Comparison of ENCODE assay signal across 1 cellular context in the genomic region with DNA sequence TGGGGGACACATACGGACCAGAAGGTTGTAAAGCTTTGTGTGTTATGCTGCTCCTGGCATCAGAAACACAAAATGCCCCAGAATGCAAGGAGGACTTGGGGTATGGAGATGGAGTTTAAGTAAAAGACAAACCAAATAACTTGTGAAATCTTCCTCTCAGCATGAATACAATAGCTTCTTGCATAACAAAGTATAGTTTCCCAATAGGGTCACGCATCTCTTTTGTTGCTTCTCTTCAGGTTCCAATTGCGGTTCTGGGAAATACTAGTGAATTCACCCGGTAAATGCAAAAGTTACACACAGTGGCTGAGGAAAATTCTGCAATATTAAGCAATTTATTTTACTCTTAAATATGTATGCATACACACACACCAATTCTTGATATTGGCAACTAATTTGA.
TF ChIP-seq lines count a peak whose summit lies in the region.

No MANE protein-coding gene starts in this region.

TF ChIP-seq in GM23338, 12 proteins besides CTCF, POLR2A, EP300 and RAD21 (continued from another document):
- TF ChIP-seq, protein P1, sequence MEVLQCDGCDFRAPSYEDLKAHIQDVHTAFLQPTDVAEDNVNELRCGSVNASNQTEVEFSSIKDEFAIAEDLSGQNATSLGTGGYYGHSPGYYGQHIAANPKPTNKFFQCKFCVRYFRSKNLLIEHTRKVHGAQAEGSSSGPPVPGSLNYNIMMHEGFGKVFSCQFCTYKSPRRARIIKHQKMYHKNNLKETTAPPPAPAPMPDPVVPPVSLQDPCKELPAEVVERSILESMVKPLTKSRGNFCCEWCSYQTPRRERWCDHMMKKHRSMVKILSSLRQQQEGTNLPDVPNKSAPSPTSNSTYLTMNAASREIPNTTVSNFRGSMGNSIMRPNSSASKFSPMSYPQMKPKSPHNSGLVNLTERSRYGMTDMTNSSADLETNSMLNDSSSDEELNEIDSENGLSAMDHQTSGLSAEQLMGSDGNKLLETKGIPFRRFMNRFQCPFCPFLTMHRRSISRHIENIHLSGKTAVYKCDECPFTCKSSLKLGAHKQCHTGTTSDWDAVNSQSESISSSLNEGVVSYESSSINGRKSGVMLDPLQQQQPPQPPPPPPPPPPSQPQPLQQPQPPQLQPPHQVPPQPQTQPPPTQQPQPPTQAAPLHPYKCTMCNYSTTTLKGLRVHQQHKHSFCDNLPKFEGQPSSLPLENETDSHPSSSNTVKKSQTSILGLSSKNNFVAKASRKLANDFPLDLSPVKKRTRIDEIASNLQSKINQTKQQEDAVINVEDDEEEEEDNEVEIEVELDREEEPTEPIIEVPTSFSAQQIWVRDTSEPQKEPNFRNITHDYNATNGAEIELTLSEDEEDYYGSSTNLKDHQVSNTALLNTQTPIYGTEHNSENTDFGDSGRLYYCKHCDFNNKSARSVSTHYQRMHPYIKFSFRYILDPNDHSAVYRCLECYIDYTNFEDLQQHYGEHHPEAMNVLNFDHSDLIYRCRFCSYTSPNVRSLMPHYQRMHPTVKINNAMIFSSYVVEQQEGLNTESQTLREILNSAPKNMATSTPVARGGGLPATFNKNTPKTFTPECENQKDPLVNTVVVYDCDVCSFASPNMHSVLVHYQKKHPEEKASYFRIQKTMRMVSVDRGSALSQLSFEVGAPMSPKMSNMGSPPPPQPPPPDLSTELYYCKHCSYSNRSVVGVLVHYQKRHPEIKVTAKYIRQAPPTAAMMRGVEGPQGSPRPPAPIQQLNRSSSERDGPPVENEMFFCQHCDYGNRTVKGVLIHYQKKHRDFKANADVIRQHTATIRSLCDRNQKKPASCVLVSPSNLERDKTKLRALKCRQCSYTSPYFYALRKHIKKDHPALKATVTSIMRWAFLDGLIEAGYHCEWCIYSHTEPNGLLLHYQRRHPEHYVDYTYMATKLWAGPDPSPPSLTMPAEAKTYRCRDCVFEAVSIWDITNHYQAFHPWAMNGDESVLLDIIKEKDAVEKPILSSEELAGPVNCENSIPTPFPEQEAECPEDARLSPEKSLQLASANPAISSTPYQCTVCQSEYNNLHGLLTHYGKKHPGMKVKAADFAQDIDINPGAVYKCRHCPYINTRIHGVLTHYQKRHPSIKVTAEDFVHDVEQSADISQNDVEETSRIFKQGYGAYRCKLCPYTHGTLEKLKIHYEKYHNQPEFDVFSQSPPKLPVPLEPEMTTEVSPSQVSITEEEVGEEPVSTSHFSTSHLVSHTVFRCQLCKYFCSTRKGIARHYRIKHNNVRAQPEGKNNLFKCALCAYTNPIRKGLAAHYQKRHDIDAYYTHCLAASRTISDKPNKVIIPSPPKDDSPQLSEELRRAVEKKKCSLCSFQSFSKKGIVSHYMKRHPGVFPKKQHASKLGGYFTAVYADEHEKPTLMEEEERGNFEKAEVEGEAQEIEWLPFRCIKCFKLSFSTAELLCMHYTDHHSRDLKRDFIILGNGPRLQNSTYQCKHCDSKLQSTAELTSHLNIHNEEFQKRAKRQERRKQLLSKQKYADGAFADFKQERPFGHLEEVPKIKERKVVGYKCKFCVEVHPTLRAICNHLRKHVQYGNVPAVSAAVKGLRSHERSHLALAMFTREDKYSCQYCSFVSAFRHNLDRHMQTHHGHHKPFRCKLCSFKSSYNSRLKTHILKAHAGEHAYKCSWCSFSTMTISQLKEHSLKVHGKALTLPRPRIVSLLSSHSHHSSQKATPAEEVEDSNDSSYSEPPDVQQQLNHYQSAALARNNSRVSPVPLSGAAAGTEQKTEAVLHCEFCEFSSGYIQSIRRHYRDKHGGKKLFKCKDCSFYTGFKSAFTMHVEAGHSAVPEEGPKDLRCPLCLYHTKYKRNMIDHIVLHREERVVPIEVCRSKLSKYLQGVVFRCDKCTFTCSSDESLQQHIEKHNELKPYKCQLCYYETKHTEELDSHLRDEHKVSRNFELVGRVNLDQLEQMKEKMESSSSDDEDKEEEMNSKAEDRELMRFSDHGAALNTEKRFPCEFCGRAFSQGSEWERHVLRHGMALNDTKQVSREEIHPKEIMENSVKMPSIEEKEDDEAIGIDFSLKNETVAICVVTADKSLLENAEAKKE (CRISPR knock-in tag; IDR thresholded peaks at IDR 0.05): no peak
- no peak for TF ChIP-seq ZNF114 (CRISPR knock-in tag; IDR thresholded peaks at IDR 0.05)
- no peak for TF ChIP-seq REST (IDR thresholded peaks at IDR 0.05; ENCODE audit: unreplicated experiment)
- TF ChIP-seq NANOG (IDR thresholded peaks at IDR 0.05; ENCODE audit: borderline replicate concordance): no peak
- TF ChIP-seq EZH2phosphoT487 (IDR thresholded peaks at IDR 0.05; ENCODE audit: unreplicated experiment): no peak
